ENCODE assay signal across 21 cellular contexts in genomic region chr9:127580879-127581278, GRCh38. TPM values are rescaled to one million over a fixed set of nuclear protein-coding genes. Genes with fewer than 3 reads are reported as not detected.
A peak's percentile ranks its signal among the peaks of the same experiment; 100 is the strongest.
DNase-seq lines count a peak whose midpoint lies in the region; ATAC-seq lines count a peak whose summit lies in the region.
"Had no signal": no experiment of that assay in that cellular context is flagged by ENCODE, and none has a peak within 500 bp of the region (broad histone marks: within the 10 kb centered on the region; RNA-seq: fewer than 3 reads in every experiment).

No MANE protein-coding gene starts in this region.

- peak overlapping the region; percentile 72 for H3K4me3 ChIP-seq in skeletal muscle satellite cell (ENCODE audit: low read length)
- H3K4me3 ChIP-seq: heart right ventricle, MG63 had no signal

- peaks cover 54% of the 10 kb centered on the region for H3K4me1 ChIP-seq in skeletal muscle satellite cell (ENCODE audit: control insufficient read depth, insufficient read depth, low read length)

- DNase-seq in DMS 273 (lab: John Stamatoyannopoulos, UW; ENCODE audit: unreplicated experiment) (peak; percentile 71), NCI-H2171 (lab: John Stamatoyannopoulos, UW) (peak; percentile 95), epithelial cell of prostate (ENCODE audit: low read depth, low spot score) (no peak), A172 (ENCODE audit: low spot score) (no peak)
- DNase-seq: activated B cell treated with CpG ODN at 0.5 μM for 24 hours; activated effector memory CD4-positive, alpha-beta T cell treated with Interleukin-2 at 50 U/mL for 16 hours; amniotic stem cell; DMS53; effector CD4-positive, alpha-beta T cell; heart right ventricle; MG63; NCI-H1930; NCI-H510A treated with DMSO at 0.1 percent for 48 hours; SHP77; stimulated activated CD4-positive, alpha-beta T cell treated with anti-CD3 and anti-CD28 coated beads, Interleukin-2, amount 100 ng/mL, for 24 hours; T-helper 2 cell had no signal

- ATAC-seq in GM18867 (IDR thresholded peaks at IDR 0.05; ENCODE audit: unreplicated experiment) (no peak), HG03108 (IDR thresholded peaks at IDR 0.05; ENCODE audit: unreplicated experiment) (no peak)
- ATAC-seq: heart right ventricle, HepG2, pancreas had no signal

- H3K9me3 ChIP-seq in skeletal muscle satellite cell (replicated peaks; ENCODE audit: low read length), result peaks cover 6% of the 10 kb centered on the region
- H3K9me3 ChIP-seq: pancreas had no signal

- no peak overlapping the region for H3K9ac ChIP-seq in skeletal muscle satellite cell (ENCODE audit: low read depth, low read length)

- H3K27ac ChIP-seq in epithelial cell of prostate, result peak overlapping the region; percentile 98

- peak overlapping the region; percentile 92 for H3K4me2 ChIP-seq in skeletal muscle satellite cell (ENCODE audit: low read length)

- H3K36me3 ChIP-seq in skeletal muscle satellite cell (ENCODE audit: insufficient read depth, low read length), result peaks cover 5% of the 10 kb centered on the region
- H3K36me3 ChIP-seq: heart right ventricle, MG63, pancreas had no signal

- no peaks in the 10 kb centered on the region for H3K27me3 ChIP-seq in skeletal muscle satellite cell (ENCODE audit: control insufficient read depth, insufficient read depth, low read length)
- H3K27me3 ChIP-seq: heart right ventricle, MG63, pancreas had no signal

RNA-seq across cellular contexts. Expression of gene STXBP1, which starts 31.2 kb away (rescaled TPM):
- 16.2 and 32.7 TPM in 2 replicates for total RNA-seq in skeletal muscle satellite cell (2012; rRNA removed)
- 20.8 and 63.2 TPM in 2 replicates for total RNA-seq in A172 (2014; rRNA removed; shearing (Covaris generic))

Comparison
In these comparisons a context has a peak if more than half of its experiments do, and no peak if none do; other contexts are left out.
1. DNase-seq: peak in DMS 273 (single experiment) and NCI-H2171 (single experiment); none in epithelial cell of prostate (single experiment) and A172 (single experiment).